ENCODE assay signal across 23 cellular contexts in genomic region chr4:85515701-85516100, GRCh38.
"Had no signal": no experiment of that assay in that cellular context is flagged by ENCODE, and none has a peak within 500 bp of the region (broad histone marks: within the 10 kb centered on the region; RNA-seq: fewer than 3 reads in every experiment).

No MANE protein-coding gene starts in this region.

- H3K9ac ChIP-seq: neural progenitor cell, parathyroid adenoma had no signal

- H3K36me3 ChIP-seq: gastrocnemius medialis, neural progenitor cell, right lobe of liver, thoracic aorta, transverse colon, vagina had no signal

- H3K4me2 ChIP-seq: neural progenitor cell had no signal

- H3K79me2 ChIP-seq: parathyroid adenoma had no signal

- H3K27ac Mint-ChIP-seq: mesothelial cell of epicardium; naive thymus-derived CD4-positive, alpha-beta T cell; nephron; neural progenitor cell; progenitor cell of endocrine pancreas; stimulated activated naive B cell treated with anti-CD40 and anti-IgM and Interleukin-4, amounts not matched to agents 10 μg/mL and 1 μg/mL and 100 μg/mL, for 72 hours; stimulated activated naive CD8-positive, alpha-beta T cell treated with anti-CD3 and anti-CD28 coated beads, Interleukin-15, Interleukin-2, amounts not matched to agents 100 ng/mL and 50 ng/mL, for 24 hours had no signal

- H2AFZ ChIP-seq: parathyroid adenoma had no signal

- H3K4me3 ChIP-seq: dorsolateral prefrontal cortex, gastrocnemius medialis, lung, neural progenitor cell, right lobe of liver, thoracic aorta, transverse colon, vagina had no signal

- H3K4me3 Mint-ChIP-seq: mesothelial cell of epicardium; naive thymus-derived CD4-positive, alpha-beta T cell; nephron; neural progenitor cell; stimulated activated naive B cell treated with anti-CD40 and anti-IgM and Interleukin-4, amounts not matched to agents 10 μg/mL and 1 μg/mL and 100 μg/mL, for 72 hours; stimulated activated naive CD8-positive, alpha-beta T cell treated with anti-CD3 and anti-CD28 coated beads, Interleukin-15, Interleukin-2, amounts not matched to agents 100 ng/mL and 50 ng/mL, for 24 hours had no signal

- H3K27ac ChIP-seq: dorsolateral prefrontal cortex, gastrocnemius medialis, neural progenitor cell, parathyroid adenoma, right lobe of liver, thoracic aorta, transverse colon, vagina had no signal

- H3K4me1 ChIP-seq: neural progenitor cell, parathyroid adenoma, right lobe of liver had no signal

- H3K9me3 ChIP-seq: gastrocnemius medialis, right lobe of liver, thoracic aorta, transverse colon, vagina had no signal

- DNase-seq: dorsolateral prefrontal cortex; effector CD4-positive, alpha-beta T cell; foreskin fibroblast; gastrocnemius medialis; head of caudate nucleus; mesenchymal stem cell; naive thymus-derived CD4-positive, alpha-beta T cell; right lobe of liver; small intestine; stimulated activated CD4-positive, alpha-beta T cell treated with anti-CD3 and anti-CD28 coated beads, Interleukin-15, amount 100 ng/mL, for 24 hours; stimulated activated CD4-positive, alpha-beta T cell treated with anti-CD3 and anti-CD28 coated beads, Interleukin-2, amount 100 ng/mL, for 48 hours; stimulated activated naive B cell treated with anti-CD40 and anti-IgM and Interleukin-4, amounts not matched to agents 10 μg/mL and 1 μg/mL and 100 μg/mL, for 72 hours; transverse colon had no signal

- ATAC-seq: gastrocnemius medialis; left lobe of liver; naive thymus-derived CD4-positive, alpha-beta T cell; right lobe of liver; stimulated activated naive B cell treated with anti-CD40 and anti-IgM and Interleukin-4, amounts not matched to agents 10 μg/mL and 1 μg/mL and 100 μg/mL, for 72 hours had no signal

- H3K4me1 Mint-ChIP-seq: naive thymus-derived CD4-positive, alpha-beta T cell; neural progenitor cell had no signal

- H3K27me3 Mint-ChIP-seq: progenitor cell of endocrine pancreas; stimulated activated naive B cell treated with anti-CD40 and anti-IgM and Interleukin-4, amounts not matched to agents 10 μg/mL and 1 μg/mL and 100 μg/mL, for 72 hours; stimulated activated naive CD8-positive, alpha-beta T cell treated with anti-CD3 and anti-CD28 coated beads, Interleukin-15, Interleukin-2, amounts not matched to agents 100 ng/mL and 50 ng/mL, for 24 hours had no signal

- H3K27me3 ChIP-seq: gastrocnemius medialis, neural progenitor cell, right lobe of liver, transverse colon, vagina had no signal

- H3K9me3 Mint-ChIP-seq: mesothelial cell of epicardium, nephron, neural progenitor cell had no signal

- H3K36me3 Mint-ChIP-seq: mesothelial cell of epicardium; naive thymus-derived CD4-positive, alpha-beta T cell; neural progenitor cell had no signal
